Comparison of ENCODE assay signal across 17 cellular contexts in the genomic region with DNA sequence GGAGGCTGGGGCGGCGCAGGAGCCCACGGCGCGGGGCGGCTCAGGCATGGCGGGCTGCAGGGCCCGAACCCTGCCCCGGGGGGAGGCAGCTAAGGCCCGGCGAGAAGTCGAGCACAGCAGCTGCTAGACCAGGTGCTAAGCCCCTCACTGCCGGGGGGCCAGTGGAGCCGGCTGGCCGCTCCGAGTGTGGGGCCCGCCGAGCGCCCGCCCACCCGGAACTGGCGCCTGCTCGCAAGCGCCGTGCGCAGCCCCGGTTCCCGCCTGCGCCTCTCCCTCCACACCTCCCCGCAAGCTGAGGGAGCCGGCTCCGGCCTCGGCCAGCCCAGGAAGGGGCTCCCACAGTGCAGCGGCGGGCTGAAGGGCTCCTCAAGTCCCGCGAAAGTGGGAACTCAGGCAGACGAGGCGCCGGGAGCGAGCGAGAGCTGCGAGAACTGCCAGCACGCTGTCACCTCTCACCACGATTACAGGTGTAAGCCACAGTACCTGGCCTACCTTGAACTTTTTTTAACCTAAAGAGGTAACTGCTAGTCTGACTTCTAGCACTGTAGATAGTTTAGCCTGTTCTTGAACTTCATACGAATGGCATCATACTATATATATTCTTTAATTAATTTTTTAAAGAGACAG. TPM values are rescaled to one million over a fixed set of nuclear protein-coding genes. Genes with fewer than 3 reads are reported as not detected.
DNase-seq lines count a peak whose midpoint lies in the region; ATAC-seq and TF ChIP-seq lines count a peak whose summit lies in the region.
"Had no signal": no experiment of that assay in that cellular context is flagged by ENCODE, and none has a peak within 500 bp of the region (broad histone marks: within the 10 kb centered on the region; RNA-seq: fewer than 3 reads in every experiment).

No MANE protein-coding gene starts in this region.

- in situ Hi-C loops in mammary epithelial cell (cut with MboI; ENCODE audit: low sequenced_read_pairs in 2 of 2) = no loop called here

- TF ChIP-seq CTCF in OCI-LY7 (conservative IDR thresholded peaks at IDR 0.05; ENCODE audit: low read length) (no peak), hepatocyte (IDR thresholded peaks at IDR 0.05; ENCODE audit: poor library complexity) (no peak), mammary epithelial cell (conservative IDR thresholded peaks at IDR 0.05 in 1 of 2, IDR thresholded peaks at IDR 0.05 in 1 of 2; ENCODE audit: extremely low read depth in 1 of 2, insufficient read depth in 1 of 2, low read depth in 1 of 2, low read length in 2 of 2) (no peak)

- 40% methylated on average over 28 of the region's 46 CpGs for WGBS in hepatocyte (ENCODE audit: low lambda C conversion rate, missing lambda C conversion rate)
- WGBS in mammary epithelial cell (ENCODE audit: low coverage, missing lambda C conversion rate) = 81% methylated on average over 17 of the region's 46 CpGs

- no peaks in the 10 kb centered on the region for H3K36me3 ChIP-seq in OCI-LY7 (ENCODE audit: insufficient read depth, low read length)
- H3K36me3 ChIP-seq in hepatocyte (replicated peaks; ENCODE audit: insufficient read depth, low read depth) = no peaks in the 10 kb centered on the region
- no peaks in the 10 kb centered on the region for H3K36me3 ChIP-seq in skeletal muscle satellite cell (ENCODE audit: insufficient read depth, low read length)
- H3K36me3 ChIP-seq in mammary epithelial cell (ENCODE audit: insufficient read depth, low read length) = no peaks in the 10 kb centered on the region
- H3K36me3 ChIP-seq: cardiac muscle cell, Peyer's patch had no signal

- H3K9ac ChIP-seq in skeletal muscle satellite cell (ENCODE audit: low read depth, low read length) (no peak overlapping the region), mammary epithelial cell (ENCODE audit: insufficient read depth, low read length) (no peak overlapping the region)

- no peaks in the 10 kb centered on the region for H3K4me1 ChIP-seq in OCI-LY7 (ENCODE audit: insufficient read depth, low read length, poor library complexity, severe bottlenecking)
- H3K4me1 ChIP-seq in hepatocyte (ENCODE audit: insufficient read depth) = no peaks in the 10 kb centered on the region
- H3K4me1 ChIP-seq in skeletal muscle satellite cell (ENCODE audit: control insufficient read depth, insufficient read depth, low read length) = peaks cover 15% of the 10 kb centered on the region
- H3K4me1 ChIP-seq in mammary epithelial cell (ENCODE audit: insufficient read depth, low read length) = peaks cover 12% of the 10 kb centered on the region
- H3K4me1 ChIP-seq: Peyer's patch had no signal

- intact Hi-C loops in OCI-LY7 (cut with micrococcal nuclease; ENCODE audit: unreplicated experiment) (no loop called here), mammary epithelial cell (cut with micrococcal nuclease) (no loop called here)

- DNase-seq in NCI-H146 (lab: John Stamatoyannopoulos, UW) = peak; percentile 40
- DNase-seq in NCI-H146 treated with DMSO at 0.1 percent for 48 hours (lab: John Stamatoyannopoulos, UW; ENCODE audit: unreplicated experiment) = no peak
- DNase-seq in OCI-LY7 (ENCODE audit: low spot score) = no peak
- no peak for DNase-seq in hepatocyte (ENCODE audit: low spot score)
- no peak for DNase-seq in mammary epithelial cell
- DNase-seq: 8988T; activated B cell treated with CpG ODN at 0.5 μM for 24 hours; CD8-positive, alpha-beta T cell; foreskin fibroblast; mesendoderm; NCI-H187 treated with DMSO at 0.1 percent for 48 hours; NCI-H510A treated with DMSO at 0.1 percent for 48 hours; Peyer's patch had no signal

- ATAC-seq in HG02678 (IDR thresholded peaks at IDR 0.05; ENCODE audit: unreplicated experiment) = no peak
- no peak for ATAC-seq in GM19035 (IDR thresholded peaks at IDR 0.05; ENCODE audit: unreplicated experiment)
- ATAC-seq: CD8-positive, alpha-beta T cell had no signal

- H3K27ac ChIP-seq in OCI-LY7 (ENCODE audit: low read depth, low read length, poor library complexity, severe bottlenecking) = no peak overlapping the region
- H3K27ac ChIP-seq in hepatocyte = no peak overlapping the region
- no peak overlapping the region for H3K27ac ChIP-seq in mammary epithelial cell (ENCODE audit: insufficient read depth, low read depth, low read length)
- H3K27ac ChIP-seq: cardiac muscle cell had no signal

- H3K9me3 ChIP-seq in OCI-LY7 (ENCODE audit: low read length) = no peaks in the 10 kb centered on the region
- H3K9me3 ChIP-seq in hepatocyte (ENCODE audit: low read depth) = no peaks in the 10 kb centered on the region
- H3K9me3 ChIP-seq in skeletal muscle satellite cell (replicated peaks; ENCODE audit: low read length) = no peaks in the 10 kb centered on the region
- no peaks in the 10 kb centered on the region for H3K9me3 ChIP-seq in mammary epithelial cell (replicated peaks; ENCODE audit: insufficient read depth, low read length)
- H3K9me3 ChIP-seq: Peyer's patch had no signal

- H3K79me2 ChIP-seq in OCI-LY7 (ENCODE audit: insufficient read depth, low read depth, low read length) = no peaks in the 10 kb centered on the region
- no peaks in the 10 kb centered on the region for H3K79me2 ChIP-seq in hepatocyte
- no peaks in the 10 kb centered on the region for H3K79me2 ChIP-seq in mammary epithelial cell (ENCODE audit: insufficient read depth, low read length)

- BruUV-seq in OCI-LY7 (replicated peaks; lab: Mats Ljungman, UMichigan) (no TSS peak), mammary epithelial cell (replicated peaks; lab: Mats Ljungman, UMichigan) (no TSS peak)

- no peaks in the 10 kb centered on the region for H3K9me2 ChIP-seq in OCI-LY7 (ENCODE audit: insufficient read depth, low read length)
- H3K9me2 ChIP-seq in hepatocyte (replicated peaks; ENCODE audit: insufficient read depth) = no peaks in the 10 kb centered on the region

- H3K4me2 ChIP-seq in OCI-LY7 (ENCODE audit: low read length) (peak overlapping the region; percentile 32; the same call in 1 of the 2 replicates), hepatocyte (peak overlapping the region; percentile 71), skeletal muscle satellite cell (ENCODE audit: low read length) (peak overlapping the region; percentile 27), mammary epithelial cell (ENCODE audit: insufficient read depth, low read depth, low read length) (no peak overlapping the region)

- dilution Hi-C loops in mammary epithelial cell (cut with HindIII; ENCODE audit: low sequenced_read_pairs) = no loop called here

- POLR2A ChIA-PET in OCI-LY7 (lab: Charles Lee) = interaction anchor here (0.6 to 0.7 kb wide), 2 partner anchors 18 to 110 kb away, joined by 3 to 4 read pairs; no protein-coding TSS in a partner anchor

- H3K27me3 ChIP-seq in hepatocyte (no peaks in the 10 kb centered on the region), skeletal muscle satellite cell (ENCODE audit: control insufficient read depth, insufficient read depth, low read length) (no peaks in the 10 kb centered on the region), mammary epithelial cell (ENCODE audit: insufficient read depth, low read length) (no peaks in the 10 kb centered on the region)
- H3K27me3 ChIP-seq: cardiac muscle cell, Peyer's patch had no signal

- CTCF ChIA-PET in OCI-LY7 (lab: Charles Lee; ENCODE audit: unreplicated experiment) = no interaction called here
- CTCF ChIA-PET in mammary epithelial cell (lab: Charles Lee; ENCODE audit: low non-redundant PET) = no interaction called here

- no peaks in the 10 kb centered on the region for H4K20me1 ChIP-seq in OCI-LY7 (ENCODE audit: insufficient read depth, low read length)
- no peaks in the 10 kb centered on the region for H4K20me1 ChIP-seq in hepatocyte (ENCODE audit: insufficient read depth, poor library complexity, severe bottlenecking)
- H4K20me1 ChIP-seq in mammary epithelial cell (ENCODE audit: insufficient read depth, low read length) = no peaks in the 10 kb centered on the region

- H3K4me3 ChIP-seq in OCI-LY7 (ENCODE audit: low read depth, low read length, poor library complexity, severe bottlenecking) = peak overlapping the region; percentile 45
- H3K4me3 ChIP-seq in hepatocyte = no peak overlapping the region
- H3K4me3 ChIP-seq in skeletal muscle satellite cell (ENCODE audit: low read length) = no peak overlapping the region
- H3K4me3 ChIP-seq in mammary epithelial cell (replicated peaks in 1 of 3; ENCODE audit: insufficient read depth in 1 of 3, low read depth in 2 of 3, low read length in 3 of 3) = no peak overlapping the region
- H3K4me3 ChIP-seq: cardiac muscle cell had no signal

- H2AFZ ChIP-seq in OCI-LY7 (ENCODE audit: low read length) (peak overlapping the region; percentile 61; the same call in 1 of the 2 replicates), hepatocyte (peak overlapping the region; percentile 31), mammary epithelial cell (ENCODE audit: low read depth, low read length) (no peak overlapping the region)

RNA-seq across cellular contexts. Expression of gene PTGS1, which starts 35.6 kb away (rescaled TPM):
- total RNA-seq in OCI-LY7 (2014; rRNA removed; shearing (Covaris generic)) = 0.79 and 0.85 TPM in 2 replicates
- 1.5 and 2.2 TPM in 2 replicates for total RNA-seq in OCI-LY7 (2022)
- 4.2 and 5.4 TPM in 2 replicates for total RNA-seq in hepatocyte
- 7.3 and 11.1 TPM in 2 replicates for polyA plus RNA-seq in hepatocyte
- total RNA-seq in skeletal muscle satellite cell (2012; rRNA removed) = 28.4 and 80.4 TPM in 2 replicates
- 10 to 100 TPM in 1 of 2 donors, 1 to 10 TPM in 1; 3.7 to 14.8 TPM for total RNA-seq in mammary epithelial cell
- polyA plus RNA-seq in mammary epithelial cell = 21.7 TPM
- 37.3 TPM for polyA minus RNA-seq in mammary epithelial cell
- total RNA-seq: CD8-positive, alpha-beta T cell had no signal
- polyA plus RNA-seq: cardiac muscle cell had no signal
